1 cellular context compared by ENCODE assay signal in genomic region chr17:68435876-68436842, GRCh38.
TF ChIP-seq lines count a peak whose summit lies in the region.

No MANE protein-coding gene starts in this region.

TF ChIP-seq in HepG2, 621 proteins besides CTCF, POLR2A, EP300 and RAD21 (continued from another document and continues in another):
- TF ChIP-seq ZBTB39 (CRISPR knock-in tag; IDR thresholded peaks at IDR 0.05) (0 out of 2 replicates have a peak, but pooled peaks have one; percentile 35), TBX2 (CRISPR knock-in tag; IDR thresholded peaks at IDR 0.05; ENCODE audit: borderline replicate concordance) (peak; percentile 37; the same call in 1 of the 2 replicates), PAWR (CRISPR knock-in tag; IDR thresholded peaks at IDR 0.05; ENCODE audit: borderline replicate concordance) (no peak), ZNF850 (CRISPR knock-in tag; conservative IDR thresholded peaks at IDR 0.05) (no peak), MYC (CRISPR knock-in tag; IDR thresholded peaks at IDR 0.05; ENCODE audit: borderline replicate concordance) (no peak), ARID4A (CRISPR knock-in tag; IDR thresholded peaks at IDR 0.05; ENCODE audit: borderline replicate concordance) (peak; percentile 22; the same call in 1 of the 2 replicates), ZNF430 (CRISPR knock-in tag; IDR thresholded peaks at IDR 0.05) (no peak), ZNF552 (CRISPR knock-in tag; IDR thresholded peaks at IDR 0.05; ENCODE audit: borderline replicate concordance) (no peak), ZNF569 (CRISPR knock-in tag; IDR thresholded peaks at IDR 0.05; ENCODE audit: borderline replicate concordance) (no peak), ZNF777 (CRISPR knock-in tag; IDR thresholded peaks at IDR 0.05) (no peak), ZNF709 (CRISPR knock-in tag; IDR thresholded peaks at IDR 0.05) (no peak), ATF6 (CRISPR knock-in tag; conservative IDR thresholded peaks at IDR 0.05) (no peak), PHF8 (CRISPR knock-in tag; IDR thresholded peaks at IDR 0.05) (no peak; the same call in 1 of the 2 replicates), HNRNPLL (IDR thresholded peaks at IDR 0.05; ENCODE audit: low read depth, low read length, poor library complexity, severe bottlenecking) (no peak), ZNF264 (CRISPR knock-in tag; IDR thresholded peaks at IDR 0.05) (no peak), ZMYM4 (CRISPR knock-in tag; IDR thresholded peaks at IDR 0.05) (no peak), SKIL (CRISPR knock-in tag; IDR thresholded peaks at IDR 0.05; ENCODE audit: borderline replicate concordance) (no peak), TERF1 (CRISPR knock-in tag; IDR thresholded peaks at IDR 0.05) (no peak), CCDC6 (CRISPR knock-in tag; IDR thresholded peaks at IDR 0.05) (no peak), MBNL3 (CRISPR knock-in tag; conservative IDR thresholded peaks at IDR 0.05) (no peak), ONECUT2 (CRISPR knock-in tag; IDR thresholded peaks at IDR 0.05) (no peak), SSRP1 (CRISPR knock-in tag; IDR thresholded peaks at IDR 0.05) (no peak), PREB (CRISPR knock-in tag; IDR thresholded peaks at IDR 0.05) (no peak), ERF (CRISPR knock-in tag; IDR thresholded peaks at IDR 0.05) (0 out of 2 replicates have a peak, but pooled peaks have one; percentile 19), MBD4 (IDR thresholded peaks at IDR 0.05; ENCODE audit: borderline replicate concordance, low read length) (no peak), GATAD1 (CRISPR knock-in tag; IDR thresholded peaks at IDR 0.05) (0 out of 2 replicates have a peak, but pooled peaks have one; percentile 28), MATR3 (CRISPR knock-in tag; IDR thresholded peaks at IDR 0.05) (no peak), ZNF10 (CRISPR knock-in tag; IDR thresholded peaks at IDR 0.05; ENCODE audit: borderline replicate concordance, low read depth) (no peak), SRSF4 (IDR thresholded peaks at IDR 0.05; ENCODE audit: low read depth, low read length, poor library complexity, severe bottlenecking) (no peak), HOXA3 (CRISPR knock-in tag; IDR thresholded peaks at IDR 0.05) (no peak; the same call in 1 of the 2 replicates), ZNF276 (CRISPR knock-in tag; IDR thresholded peaks at IDR 0.05; ENCODE audit: low read depth) (no peak), MYPOP (CRISPR knock-in tag; IDR thresholded peaks at IDR 0.05) (no peak), NFE2L2 (IDR thresholded peaks at IDR 0.05; ENCODE audit: low read length) (no peak), ZNF513 (CRISPR knock-in tag; conservative IDR thresholded peaks at IDR 0.05) (no peak), DMTF1 (CRISPR knock-in tag; IDR thresholded peaks at IDR 0.05) (no peak), NR3C1 (CRISPR knock-in tag; IDR thresholded peaks at IDR 0.05) (no peak), NCOA2 (CRISPR knock-in tag; IDR thresholded peaks at IDR 0.05) (peak; percentile 21; the same call in 1 of the 2 replicates), SP4 (CRISPR knock-in tag; IDR thresholded peaks at IDR 0.05) (peak; percentile 67), HOXA9 (CRISPR knock-in tag; IDR thresholded peaks at IDR 0.05; ENCODE audit: borderline replicate concordance) (no peak), TEAD3 (CRISPR knock-in tag; optimal IDR thresholded peaks at IDR 0.05; ENCODE audit: borderline replicate concordance) (peak; percentile 56)
